In genomic region chr12:37666069-37666781, GRCh38 we compare ENCODE assay signal across 27 cellular contexts.
"Had no signal": no experiment of that assay in that cellular context is flagged by ENCODE, and none has a peak within 500 bp of the region (broad histone marks: within the 10 kb centered on the region; RNA-seq: fewer than 3 reads in every experiment).

No MANE protein-coding gene starts in this region.

- H3K9me3 ChIP-seq: ascending aorta, gastroesophageal sphincter, right lobe of liver had no signal

- H3K27me3 ChIP-seq: ascending aorta, cardiac muscle cell, dorsolateral prefrontal cortex, gastroesophageal sphincter, hepatocyte, right lobe of liver had no signal

- ATAC-seq: activated CD4-positive, alpha-beta T cell treated with anti-CD3 and anti-CD28 coated beads for 36 hours; gastroesophageal sphincter; naive thymus-derived CD4-positive, alpha-beta T cell; right lobe of liver; stimulated activated memory B cell treated with anti-CD40 and anti-IgM and Interleukin-4, amounts not matched to agents 10 μg/mL and 1 μg/mL and 100 μg/mL, for 72 hours; stimulated activated naive CD8-positive, alpha-beta T cell treated with anti-CD3 and anti-CD28 coated beads, Interleukin-15, amount 100 ng/mL, for 72 hours had no signal

- DNase-seq: activated CD4-positive, alpha-beta T cell treated with anti-CD3 and anti-CD28 coated beads for 36 hours; activated CD4-positive, alpha-beta T cell treated with anti-CD3 and anti-CD28 coated beads, Interleukin-2, amount 50 U/mL, for 4 hours; activated CD4-positive, CD25-positive, alpha-beta regulatory T cell; activated gamma-delta T cell; activated naive CD4-positive, alpha-beta T cell treated with anti-CD3 and anti-CD28 coated beads, Interleukin-2, amount 10 ng/mL, durations not matched to agents 7 days and 5 days; activated naive CD8-positive, alpha-beta T cell treated with anti-CD3 and anti-CD28 coated beads, Interleukin-2, amount 10 ng/mL, durations not matched to agents 7 days and 5 days; cerebellar nuclear complex; effector memory CD4-positive, alpha-beta T cell; erythroblast; midbrain; naive thymus-derived CD4-positive, alpha-beta T cell; stimulated activated CD4-positive, alpha-beta T cell treated with anti-CD3 and anti-CD28 coated beads, Interleukin-1b, Interleukin-23, amount 100 ng/mL, for 48 hours; stimulated activated CD4-positive, alpha-beta T cell treated with anti-CD3 and anti-CD28 coated beads, Interleukin-4, amount 100 ng/mL, for 4 hours; stimulated activated CD8-positive, alpha-beta memory T cell treated with anti-CD3 and anti-CD28 coated beads, Interleukin-4, amount 100 ng/mL, for 48 hours; stimulated activated naive CD8-positive, alpha-beta T cell treated with anti-CD3 and anti-CD28 coated beads, Interleukin-15, amount 100 ng/mL, for 72 hours; substantia nigra; T-helper 2 cell had no signal

- H3K4me3 ChIP-seq: ascending aorta, cardiac muscle cell, coronary artery, dorsolateral prefrontal cortex, gastroesophageal sphincter, hepatocyte, right lobe of liver, skin epidermis had no signal

- H3K27ac ChIP-seq: ascending aorta, cardiac muscle cell, coronary artery, dorsolateral prefrontal cortex, gastroesophageal sphincter, hepatocyte, parathyroid adenoma, right lobe of liver, skin epidermis had no signal

- H3K36me3 ChIP-seq: ascending aorta, cardiac muscle cell, gastroesophageal sphincter, right lobe of liver had no signal

- H3K4me1 ChIP-seq: ascending aorta, gastroesophageal sphincter, parathyroid adenoma, right lobe of liver had no signal
